ENCODE assay signal across 21 cellular contexts in genomic region chr2:180184506-180184905, GRCh38.
DNase-seq lines count a peak whose midpoint lies in the region; ATAC-seq and TF ChIP-seq lines count a peak whose summit lies in the region.
"Had no signal": no experiment of that assay in that cellular context is flagged by ENCODE, and none has a peak within 500 bp of the region (broad histone marks: within the 10 kb centered on the region; RNA-seq: fewer than 3 reads in every experiment).

No MANE protein-coding gene starts in this region.

- H3K27me3 ChIP-seq in foreskin keratinocyte (no peaks in the 10 kb centered on the region), tibial artery (no peaks in the 10 kb centered on the region)
- H3K27me3 ChIP-seq: BLaER1, gastrocnemius medialis, spleen had no signal

- H3K27ac ChIP-seq in foreskin keratinocyte: no peak overlapping the region
- no peak overlapping the region for H3K27ac ChIP-seq in tibial artery
- H3K27ac ChIP-seq: BLaER1, gastrocnemius medialis, psoas muscle, spleen had no signal

- H3K4me3 ChIP-seq in choroid plexus epithelial cell (ENCODE audit: low read depth, low read length): no peak overlapping the region
- no peak overlapping the region for H3K4me3 ChIP-seq in tibial artery
- H3K4me3 ChIP-seq: BLaER1, gastrocnemius medialis, K562, psoas muscle, spleen had no signal

- H3K4me1 ChIP-seq in foreskin keratinocyte (peaks cover 4% of the 10 kb centered on the region), tibial artery (no peaks in the 10 kb centered on the region)
- H3K4me1 ChIP-seq: BLaER1, gastrocnemius medialis, psoas muscle, spleen had no signal

- TF ChIP-seq CTCF in choroid plexus epithelial cell (conservative IDR thresholded peaks at IDR 0.05; ENCODE audit: low read depth, low read length) (no peak), foreskin keratinocyte (conservative IDR thresholded peaks at IDR 0.05) (no peak), tibial artery (IDR thresholded peaks at IDR 0.05) (no peak)

- intact Hi-C loops in tibial artery (cut with DNase I; ENCODE audit: low total_unique reads): no loop called here

- peak; percentile 67 for ATAC-seq in foreskin keratinocyte
- ATAC-seq: gastrocnemius medialis, K562, left colon, psoas muscle had no signal

- no peaks in the 10 kb centered on the region for H3K9me3 ChIP-seq in tibial artery
- H3K9me3 ChIP-seq: BLaER1, gastrocnemius medialis, psoas muscle, spleen had no signal

- H3K36me3 ChIP-seq in tibial artery: no peaks in the 10 kb centered on the region
- H3K36me3 ChIP-seq: BLaER1, gastrocnemius medialis, spleen had no signal

- DNase-seq in AG20443 (ENCODE audit: low spot score): peak; percentile 17
- DNase-seq in M059J (ENCODE audit: low read depth): peak; percentile 1
- DNase-seq in choroid plexus epithelial cell (ENCODE audit: low read depth): peak; percentile 72
- DNase-seq in foreskin keratinocyte: peak; percentile 91 to 93
- DNase-seq in DMS79 treated with DMSO at 0.1 percent for 48 hours (lab: John Stamatoyannopoulos, UW): no peak
- DNase-seq in NCI-H82 treated with DMSO at 0.1 percent for 48 hours (lab: John Stamatoyannopoulos, UW; ENCODE audit: unreplicated experiment): no peak
- no peak for DNase-seq in activated CD4-positive, alpha-beta T cell treated with anti-CD3 and anti-CD28 coated beads for 48 hours
- DNase-seq in tibial artery: no peak
- DNase-seq: activated CD4-positive, alpha-beta T cell treated with anti-CD3 and anti-CD28 coated beads, Interleukin-2, amount 10 ng/mL, durations not matched to agents 7 days and 5 days; activated effector memory CD4-positive, alpha-beta T cell treated with anti-CD3 and anti-CD28 coated beads, Interleukin-2, amount 50 U/mL, for 16 hours; cerebellar nuclear complex; effector CD8-positive, alpha-beta T cell; gastrocnemius medialis; left colon; midbrain; NCI-H2029 treated with DMSO at 0.1 percent for 48 hours; nephron progenitor cell; psoas muscle; spleen had no signal

Comparison
In these comparisons a context has a peak if more than half of its experiments do, and no peak if none do; other contexts are left out.
1. DNase-seq: peak in AG20443 (single experiment), M059J (single experiment), choroid plexus epithelial cell (single experiment) and foreskin keratinocyte (2 of 2); none in DMS79 treated with DMSO at 0.1 percent for 48 hours (single experiment), NCI-H82 treated with DMSO at 0.1 percent for 48 hours (single experiment), activated CD4-positive, alpha-beta T cell treated with anti-CD3 and anti-CD28 coated beads for 48 hours (single experiment) and tibial artery (0 of 2).